ENCODE assay signal across 29 cellular contexts in genomic region chrX:79440336-79440735, GRCh38.
"Had no signal": no experiment of that assay in that cellular context is flagged by ENCODE, and none has a peak within 500 bp of the region (broad histone marks: within the 10 kb centered on the region; RNA-seq: fewer than 3 reads in every experiment).

No MANE protein-coding gene starts in this region.

- H3K4me3 ChIP-seq: psoas muscle, right lobe of liver, sigmoid colon, stomach, thoracic aorta, thyroid gland, tibial nerve, upper lobe of left lung, vagina had no signal

- H3K36me3 ChIP-seq: neutrophil, right lobe of liver, sigmoid colon, stomach, thoracic aorta, thyroid gland, tibial nerve, upper lobe of left lung, vagina had no signal

- H3K79me2 ChIP-seq: parathyroid adenoma had no signal

- DNase-seq: natural killer cell; nephron progenitor cell; nucleus accumbens; posterior cingulate gyrus; psoas muscle; right cardiac atrium; right lobe of liver; sigmoid colon; small intestine; stimulated activated CD4-positive, alpha-beta T cell treated with anti-CD3 and anti-CD28 coated beads, Interleukin-15, amount 100 ng/mL, for 24 hours; stimulated activated CD4-positive, alpha-beta T cell treated with anti-CD3 and anti-CD28 coated beads, Interleukin-2, amount 100 ng/mL, for 24 hours; stimulated activated CD4-positive, alpha-beta T cell treated with anti-CD3 and anti-CD28 coated beads, Interleukin-2, amount 100 ng/mL, for 48 hours; stimulated activated CD4-positive, alpha-beta T cell treated with anti-CD3 and anti-CD28 coated beads, Interleukin-4, amount 100 ng/mL, for 24 hours; stimulated activated naive B cell treated with anti-CD40 and anti-IgM and Interleukin-4, amounts not matched to agents 10 μg/mL and 1 μg/mL and 100 μg/mL, for 72 hours; stimulated activated naive CD4-positive, alpha-beta T cell treated with Interleukin-2 at 50 U/mL for 16 hours; stomach; thyroid gland; trophoblast cell; upper lobe of left lung had no signal

- H3K9me3 ChIP-seq: neutrophil, right lobe of liver, sigmoid colon, stomach, thoracic aorta, thyroid gland, tibial nerve, upper lobe of left lung, vagina had no signal

- H3K9me3 Mint-ChIP-seq: natural killer cell; stimulated activated effector memory CD8-positive, alpha-beta T cell treated with anti-CD3 and anti-CD28 coated beads, Interleukin-12 subunit alpha, Interleukin-12 subunit beta, amount 100 ng/mL, for 72 hours; stimulated activated naive CD8-positive, alpha-beta T cell treated with anti-CD3 and anti-CD28 coated beads, Interleukin-15, Interleukin-2, amounts not matched to agents 100 ng/mL and 50 ng/mL, for 24 hours had no signal

- FAIRE-seq: small intestine, urothelium cell line had no signal

- H3K27ac ChIP-seq: neutrophil, parathyroid adenoma, psoas muscle, right lobe of liver, sigmoid colon, stomach, thoracic aorta, thyroid gland, tibial nerve, upper lobe of left lung, vagina had no signal

- H3K4me1 Mint-ChIP-seq: natural killer cell; nephron progenitor cell; neural crest cell; stimulated activated effector memory CD8-positive, alpha-beta T cell treated with anti-CD3 and anti-CD28 coated beads, Interleukin-12 subunit alpha, Interleukin-12 subunit beta, amount 100 ng/mL, for 72 hours; stimulated activated naive B cell treated with anti-CD40 and anti-IgM and Interleukin-4, amounts not matched to agents 10 μg/mL and 1 μg/mL and 100 μg/mL, for 72 hours had no signal

- H3K4me1 ChIP-seq: parathyroid adenoma, psoas muscle, right lobe of liver, sigmoid colon, stomach, thyroid gland, tibial nerve, upper lobe of left lung, vagina had no signal

- H3K9ac ChIP-seq: parathyroid adenoma had no signal

- H3K36me3 Mint-ChIP-seq: natural killer cell; stimulated activated effector memory CD8-positive, alpha-beta T cell treated with anti-CD3 and anti-CD28 coated beads, Interleukin-12 subunit alpha, Interleukin-12 subunit beta, amount 100 ng/mL, for 72 hours; stimulated activated naive B cell treated with anti-CD40 and anti-IgM and Interleukin-4, amounts not matched to agents 10 μg/mL and 1 μg/mL and 100 μg/mL, for 72 hours had no signal

- H3K4me3 Mint-ChIP-seq: natural killer cell; nephron progenitor cell; neural crest cell; stimulated activated effector memory CD8-positive, alpha-beta T cell treated with anti-CD3 and anti-CD28 coated beads, Interleukin-12 subunit alpha, Interleukin-12 subunit beta, amount 100 ng/mL, for 72 hours; stimulated activated naive B cell treated with anti-CD40 and anti-IgM and Interleukin-4, amounts not matched to agents 10 μg/mL and 1 μg/mL and 100 μg/mL, for 72 hours; stimulated activated naive CD8-positive, alpha-beta T cell treated with anti-CD3 and anti-CD28 coated beads, Interleukin-15, Interleukin-2, amounts not matched to agents 100 ng/mL and 50 ng/mL, for 24 hours had no signal

- H3K27me3 ChIP-seq: neutrophil, right lobe of liver, sigmoid colon, stomach, thyroid gland, tibial nerve, upper lobe of left lung, vagina had no signal

- H3K27ac Mint-ChIP-seq: natural killer cell; nephron progenitor cell; progenitor cell of endocrine pancreas; stimulated activated effector memory CD8-positive, alpha-beta T cell treated with anti-CD3 and anti-CD28 coated beads, Interleukin-12 subunit alpha, Interleukin-12 subunit beta, amount 100 ng/mL, for 72 hours; stimulated activated naive B cell treated with anti-CD40 and anti-IgM and Interleukin-4, amounts not matched to agents 10 μg/mL and 1 μg/mL and 100 μg/mL, for 72 hours; stimulated activated naive CD8-positive, alpha-beta T cell treated with anti-CD3 and anti-CD28 coated beads, Interleukin-15, Interleukin-2, amounts not matched to agents 100 ng/mL and 50 ng/mL, for 24 hours had no signal

- H2AFZ ChIP-seq: parathyroid adenoma had no signal

- H3K27me3 Mint-ChIP-seq: progenitor cell of endocrine pancreas; stimulated activated naive CD8-positive, alpha-beta T cell treated with anti-CD3 and anti-CD28 coated beads, Interleukin-15, Interleukin-2, amounts not matched to agents 100 ng/mL and 50 ng/mL, for 24 hours had no signal

- ATAC-seq: natural killer cell; psoas muscle; right cardiac atrium; right lobe of liver; stimulated activated effector memory CD8-positive, alpha-beta T cell treated with anti-CD3 and anti-CD28 coated beads, Interleukin-12 subunit alpha, Interleukin-12 subunit beta, amount 100 ng/mL, for 72 hours; stimulated activated naive B cell treated with anti-CD40 and anti-IgM and Interleukin-4, amounts not matched to agents 10 μg/mL and 1 μg/mL and 100 μg/mL, for 72 hours had no signal
